Comparison of ENCODE assay signal across 24 cellular contexts in genomic region chr5:65150599-65150998, GRCh38.
DNase-seq lines count a peak whose midpoint lies in the region; ATAC-seq and TF ChIP-seq lines count a peak whose summit lies in the region.
"Had no signal": no experiment of that assay in that cellular context is flagged by ENCODE, and none has a peak within 500 bp of the region (broad histone marks: within the 10 kb centered on the region; RNA-seq: fewer than 3 reads in every experiment).

No MANE protein-coding gene starts in this region.

- TF ChIP-seq CTCF in heart right ventricle (IDR thresholded peaks at IDR 0.05) (no peak), hepatocyte (IDR thresholded peaks at IDR 0.05; ENCODE audit: poor library complexity) (no peak), Calu3 (IDR thresholded peaks at IDR 0.05; ENCODE audit: unreplicated experiment) (no peak)

- peak in 7 of 8 donors; percentile 15 to 88 (median 81) for ATAC-seq in heart right ventricle
- ATAC-seq: A549 had no signal

- H3K27ac Mint-ChIP-seq in Calu3 (ENCODE audit: unreplicated experiment) = no peak overlapping the region
- H3K27ac Mint-ChIP-seq: CD4-positive, alpha-beta memory T cell had no signal

- no peak overlapping the region for H3K4me3 Mint-ChIP-seq in Calu3 (ENCODE audit: low read depth, unreplicated experiment)
- H3K4me3 Mint-ChIP-seq: CD4-positive, alpha-beta memory T cell had no signal

- H3K9me3 Mint-ChIP-seq in Calu3 (ENCODE audit: low read depth, unreplicated experiment) = no peaks in the 10 kb centered on the region
- H3K9me3 Mint-ChIP-seq: CD4-positive, alpha-beta memory T cell had no signal

- DNase-seq in heart right ventricle (no peak), cardiac septum (ENCODE audit: low spot score) (no peak), NCI-H748 treated with DMSO at 0.1 percent for 48 hours (lab: John Stamatoyannopoulos, UW) (peak; percentile 10), hepatocyte (ENCODE audit: low spot score) (peak; percentile 32), SKM-1 (lab: John Stamatoyannopoulos, UW; ENCODE audit: unreplicated experiment) (no peak), Calu3 (no peak)
- no peak for DNase-seq in stimulated activated CD4-positive, alpha-beta T cell treated with anti-CD3 and anti-CD28 coated beads, Interleukin-4, amount 100 ng/mL, for 4 hours
- DNase-seq: AML-193; CD4-positive, alpha-beta memory T cell; COR-L47; GM23248; Karpas-422; MV-4-11; NCI-H1105; NCI-H1436 treated with DMSO at 0.1 percent for 48 hours; NCI-H187 treated with DMSO at 0.1 percent for 48 hours; NCI-H2107; NCI-H524; PC-9; SHP77 had no signal

- no TSS peak for BruUV-seq in Calu3 (replicated peaks; lab: Mats Ljungman, UMichigan)

- intact Hi-C loops in heart right ventricle (cut with DNase I) (no loop called here), cardiac septum (cut with DNase I) (no loop called here), Calu3 (cut with micrococcal nuclease; ENCODE audit: unreplicated experiment) (no loop called here)

- CTCF ChIA-PET in Calu3 (lab: Charles Lee) = no interaction called here

- no peaks in the 10 kb centered on the region for H3K4me1 Mint-ChIP-seq in Calu3 (ENCODE audit: low read depth, unreplicated experiment)
- H3K4me1 Mint-ChIP-seq: CD4-positive, alpha-beta memory T cell had no signal

- H3K4me1 ChIP-seq in heart right ventricle = peaks cover 0 to 17% (median 9%) of the 10 kb centered on the region in 9 donors
- peaks cover 31% of the 10 kb centered on the region for H3K4me1 ChIP-seq in hepatocyte (ENCODE audit: insufficient read depth)
- H3K4me1 ChIP-seq: BLaER1 treated with 17β-estradiol and CSF1 and Interleukin-3, amounts not matched to agents 10 nM and 100 nM; HAP-1 had no signal

- H2AFZ ChIP-seq in hepatocyte = no peak overlapping the region
- H2AFZ ChIP-seq: GM23248, PC-9 had no signal

- 36 to 58% methylated on average over 6 of the region's 6 CpGs for WGBS in heart right ventricle, 2 donors
- WGBS in hepatocyte (ENCODE audit: low lambda C conversion rate, missing lambda C conversion rate) = 30% methylated on average over 6 of the region's 6 CpGs

- H3K27ac ChIP-seq in heart right ventricle (peak overlapping the region in 1 of 10 donors; percentile 9), hepatocyte (peak overlapping the region; percentile 74)
- H3K27ac ChIP-seq: A549; BLaER1 treated with 17β-estradiol and CSF1 and Interleukin-3, amounts not matched to agents 10 nM and 100 nM; GM23248; PC-9; SK-N-MC had no signal

- H3K36me3 ChIP-seq in heart right ventricle (no peaks in the 10 kb centered on the region), hepatocyte (replicated peaks; ENCODE audit: insufficient read depth, low read depth) (no peaks in the 10 kb centered on the region)
- H3K36me3 ChIP-seq: BLaER1 treated with 17β-estradiol and CSF1 and Interleukin-3, amounts not matched to agents 10 nM and 100 nM; HAP-1 had no signal

- H3K4me3 ChIP-seq in heart right ventricle (no peak overlapping the region), hepatocyte (no peak overlapping the region)
- H3K4me3 ChIP-seq: A549; BLaER1 treated with 17β-estradiol and CSF1 and Interleukin-3, amounts not matched to agents 10 nM and 100 nM; GM23248; HAP-1; PC-9; SK-N-MC had no signal

- no peaks in the 10 kb centered on the region for H3K36me3 Mint-ChIP-seq in Calu3 (ENCODE audit: insufficient read depth, unreplicated experiment)
- H3K36me3 Mint-ChIP-seq: CD4-positive, alpha-beta memory T cell had no signal

- no peaks in the 10 kb centered on the region for H4K20me1 ChIP-seq in hepatocyte (ENCODE audit: insufficient read depth, poor library complexity, severe bottlenecking)
- H4K20me1 ChIP-seq: BLaER1 treated with 17β-estradiol and CSF1 and Interleukin-3, amounts not matched to agents 10 nM and 100 nM had no signal

- no peaks in the 10 kb centered on the region for H3K27me3 Mint-ChIP-seq in Calu3 (ENCODE audit: unreplicated experiment)

- H3K79me2 ChIP-seq in hepatocyte = no peaks in the 10 kb centered on the region

- no peaks in the 10 kb centered on the region for H3K9me2 ChIP-seq in hepatocyte (replicated peaks; ENCODE audit: insufficient read depth)

- H3K27me3 ChIP-seq in heart right ventricle (no peaks in the 10 kb centered on the region), hepatocyte (no peaks in the 10 kb centered on the region)
- H3K27me3 ChIP-seq: BLaER1 treated with 17β-estradiol and CSF1 and Interleukin-3, amounts not matched to agents 10 nM and 100 nM had no signal

- H3K9me3 ChIP-seq in heart right ventricle (no peaks in the 10 kb centered on the region), hepatocyte (ENCODE audit: low read depth) (no peaks in the 10 kb centered on the region)
- H3K9me3 ChIP-seq: A549; BLaER1 treated with 17β-estradiol and CSF1 and Interleukin-3, amounts not matched to agents 10 nM and 100 nM; HAP-1 had no signal

- peak overlapping the region; percentile 61 for H3K4me2 ChIP-seq in hepatocyte
- H3K4me2 ChIP-seq: A549; BLaER1 treated with 17β-estradiol and CSF1 and Interleukin-3, amounts not matched to agents 10 nM and 100 nM; PC-9 had no signal

Comparison
In these comparisons a context has a peak if more than half of its experiments do, and no peak if none do; other contexts are left out.
1. DNase-seq: peak in NCI-H748 treated with DMSO at 0.1 percent for 48 hours (single experiment) and hepatocyte (single experiment); none in heart right ventricle (0 of 2), cardiac septum (single experiment), SKM-1 (single experiment), Calu3 (single experiment) and stimulated activated CD4-positive, alpha-beta T cell treated with anti-CD3 and anti-CD28 coated beads, Interleukin-4, amount 100 ng/mL, for 4 hours (0 of 2).